Comparison of ENCODE assay signal across 18 cellular contexts in the genomic region with DNA sequence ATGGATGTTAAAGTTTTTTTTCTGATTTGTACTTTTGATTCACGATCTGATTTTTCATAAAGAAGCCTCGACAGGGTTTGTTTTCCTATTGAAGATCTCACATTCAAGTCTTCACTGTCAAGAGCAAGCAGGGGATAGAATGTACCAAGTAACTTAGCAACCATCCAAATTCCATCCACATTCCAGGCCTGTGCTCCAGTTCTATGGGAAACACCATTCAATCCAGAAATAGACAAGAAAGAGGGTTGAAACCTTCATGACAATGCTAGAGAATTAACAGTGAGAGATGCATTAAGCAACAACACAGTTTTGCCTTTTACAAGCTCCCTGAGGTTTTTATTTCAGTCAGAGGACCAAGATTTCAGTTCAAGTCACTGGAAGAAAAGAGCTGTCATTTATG.
A peak's percentile ranks its signal among the peaks of the same experiment; 100 is the strongest.
DNase-seq lines count a peak whose midpoint lies in the region; ATAC-seq, FAIRE-seq and TF ChIP-seq lines count a peak whose summit lies in the region.
"Had no signal": no experiment of that assay in that cellular context is flagged by ENCODE, and none has a peak within 500 bp of the region (broad histone marks: within the 10 kb centered on the region; RNA-seq: fewer than 3 reads in every experiment).

No MANE protein-coding gene starts in this region.

- no peak overlapping the region for H3K4me2 ChIP-seq in H1 (ENCODE audit: insufficient read depth in 1 of 2, low read depth in 2 of 2, low read length in 2 of 2)
- H3K4me2 ChIP-seq: BLaER1 had no signal

- no peaks in the 10 kb centered on the region for H3K79me2 ChIP-seq in H1 (ENCODE audit: control insufficient read depth in 1 of 2, insufficient read depth in 2 of 2, low read length in 2 of 2)

- H3K9me3 Mint-ChIP-seq in glutamatergic neuron (ENCODE audit: unreplicated experiment), result no peaks in the 10 kb centered on the region

- TF ChIP-seq CTCF in H1 (IDR thresholded peaks at IDR 0.05; ENCODE audit: control extremely low read depth in 1 of 3, insufficient read depth in 1 of 3, low read depth in 1 of 3, low read length in 3 of 3), result no peak
- TF ChIP-seq CTCF in retinal pigment epithelial cell (conservative IDR thresholded peaks at IDR 0.05; ENCODE audit: low read depth, low read length), result no peak
- TF ChIP-seq CTCF in glutamatergic neuron (IDR thresholded peaks at IDR 0.05; ENCODE audit: partially characterized antibody, unreplicated experiment), result no peak

- H4K8ac ChIP-seq in H1 (ENCODE audit: extremely low read depth, insufficient read depth, low read length), result no peak overlapping the region

- no peak overlapping the region for H4K5ac ChIP-seq in H1 (ENCODE audit: insufficient read length, low read depth, low read length)

- TF ChIP-seq EP300 in H1 (IDR thresholded peaks at IDR 0.05; ENCODE audit: borderline replicate concordance in 1 of 2, low read depth in 2 of 2, low read length in 2 of 2), result no peak

- peaks cover 0 to 13% (median 5%) of the 10 kb centered on the region in 4 experiments; a peak in 5 of 7 replicates for H3K4me1 ChIP-seq in H1 (replicated peaks in 1 of 4; ENCODE audit: control insufficient read depth in 3 of 4, insufficient read depth in 4 of 4, low read length in 3 of 4)
- H3K4me1 ChIP-seq in effector memory CD4-positive, alpha-beta T cell (ENCODE audit: control insufficient read depth, insufficient read depth, low read length, poor library complexity, severe bottlenecking), result no peaks in the 10 kb centered on the region
- H3K4me1 ChIP-seq: BLaER1, prostate gland, uterus had no signal

- no peak overlapping the region for H3K18ac ChIP-seq in H1 (ENCODE audit: extremely low read depth, low read length)

- no peaks in the 10 kb centered on the region for H4K20me1 ChIP-seq in H1 (replicated peaks in 1 of 2; ENCODE audit: control insufficient read depth in 1 of 2, insufficient read depth in 2 of 2, low read length in 2 of 2)
- H4K20me1 ChIP-seq: BLaER1 had no signal

- no peak overlapping the region for H3K27ac ChIP-seq in H1 (ENCODE audit: low read depth, low read length)
- no peak overlapping the region for H3K27ac ChIP-seq in effector memory CD4-positive, alpha-beta T cell (ENCODE audit: insufficient read depth, low read length, poor library complexity, severe bottlenecking)
- H3K27ac ChIP-seq: BLaER1, prostate gland, uterus had no signal

- no peak overlapping the region for H3K4ac ChIP-seq in H1 (replicated peaks; ENCODE audit: insufficient read length, low read depth, low read length)

- no peak overlapping the region for H3K9ac ChIP-seq in H1 (replicated peaks in 1 of 4; ENCODE audit: extremely low read depth in 1 of 4, low read depth in 3 of 4, low read length in 3 of 4)
- H3K9ac ChIP-seq: BLaER1 had no signal

- no peak overlapping the region for H3K23ac ChIP-seq in H1 (ENCODE audit: insufficient read length)

- H3K23me2 ChIP-seq in H1 (ENCODE audit: low read depth, low read length), result no peaks in the 10 kb centered on the region; the same call in 1 of the 2 replicates

- H3K4me3 Mint-ChIP-seq in glutamatergic neuron (ENCODE audit: unreplicated experiment), result no peak overlapping the region
- no peak overlapping the region for H3K4me3 Mint-ChIP-seq in T-helper 17 cell
- H3K4me3 Mint-ChIP-seq: mesothelial cell of epicardium had no signal

- POLR2A ChIA-PET in H1 (lab: Charles Lee; ENCODE audit: partially characterized antibody), result no interaction called here

- no peaks in the 10 kb centered on the region for H3K79me1 ChIP-seq in H1 (ENCODE audit: low read depth, low read length)

- H3K4me3 ChIP-seq in H1 (ENCODE audit: extremely low read depth in 1 of 4, insufficient read depth in 2 of 4, low read depth in 3 of 4, low read length in 4 of 4), result no peak overlapping the region
- H3K4me3 ChIP-seq in retinal pigment epithelial cell (ENCODE audit: low read length), result no peak overlapping the region
- H3K4me3 ChIP-seq in effector memory CD4-positive, alpha-beta T cell (ENCODE audit: insufficient read depth, low read depth, low read length, poor library complexity, severe bottlenecking), result no peak overlapping the region
- H3K4me3 ChIP-seq: BLaER1, prostate gland, uterus had no signal

- no peak overlapping the region for H2BK20ac ChIP-seq in H1 (ENCODE audit: low read length)

- H3K36me3 ChIP-seq in H1 (ENCODE audit: control insufficient read depth in 2 of 4, insufficient read depth in 4 of 4, low read length in 3 of 4), result no peaks in the 10 kb centered on the region
- no peaks in the 10 kb centered on the region for H3K36me3 ChIP-seq in effector memory CD4-positive, alpha-beta T cell (ENCODE audit: control insufficient read depth, insufficient read depth, low read length)
- H3K36me3 ChIP-seq: BLaER1, prostate gland, uterus had no signal

- no peaks in the 10 kb centered on the region for H3K27me3 Mint-ChIP-seq in glutamatergic neuron (ENCODE audit: unreplicated experiment)
- no peaks in the 10 kb centered on the region for H3K27me3 Mint-ChIP-seq in T-helper 17 cell

- no peak for TF ChIP-seq POLR2A in H1 (IDR thresholded peaks at IDR 0.05; ENCODE audit: control extremely low read depth in 1 of 2, low read depth in 2 of 2, low read length in 2 of 2)

- H3K27ac Mint-ChIP-seq in glutamatergic neuron (ENCODE audit: unreplicated experiment), result no peak overlapping the region
- H3K27ac Mint-ChIP-seq in T-helper 17 cell, result no peak overlapping the region
- H3K27ac Mint-ChIP-seq: mesothelial cell of epicardium had no signal

- H3K36me3 Mint-ChIP-seq in glutamatergic neuron (ENCODE audit: unreplicated experiment) (no peaks in the 10 kb centered on the region), T-helper 17 cell (ENCODE audit: low read depth) (no peaks in the 10 kb centered on the region)
- H3K36me3 Mint-ChIP-seq: mesothelial cell of epicardium had no signal

- no peak for ATAC-seq in T-helper 17 cell
- ATAC-seq in HG02798 (IDR thresholded peaks at IDR 0.05; ENCODE audit: poor library complexity, unreplicated experiment), result no peak

- DNase-seq in M059J (ENCODE audit: low read depth) (peak; percentile 2), H1 (ENCODE audit: low read depth in 1 of 2, low spot score in 2 of 2) (no peak), inferior parietal cortex (ENCODE audit: extremely low spot score) (peak; percentile 21), retinal pigment epithelial cell (ENCODE audit: low read depth) (peak; percentile 39), glutamatergic neuron (no peak), T-helper 17 cell (no peak)
- no peak for DNase-seq in effector memory CD4-positive, alpha-beta T cell
- DNase-seq: activated gamma-delta T cell; DMS53; NCI-H2107; stimulated activated CD4-positive, alpha-beta T cell treated with anti-CD3 and anti-CD28 coated beads, Interleukin-2, amount 100 ng/mL, for 48 hours; uterus had no signal

- no peak overlapping the region for H2BK120ac ChIP-seq in H1 (replicated peaks; ENCODE audit: low read depth, low read length)

- CTCF ChIA-PET in H1 (lab: Charles Lee; ENCODE audit: partially characterized antibody), result interaction anchor here (0.7 to 0.9 kb wide), 2 partner anchors 12 to 751 kb away, joined by 3 read pairs; no protein-coding TSS in a partner anchor

- no peak overlapping the region for H3K14ac ChIP-seq in H1 (ENCODE audit: insufficient read length)

- H2AK5ac ChIP-seq in H1 (ENCODE audit: low read depth, low read length), result no peak overlapping the region

- FAIRE-seq in H1 (lab: Jason Lieb, UNC), result peak; percentile 77
- FAIRE-seq: bronchial epithelial cell, endothelial cell of umbilical vein had no signal

- no peak overlapping the region for H2BK5ac ChIP-seq in H1 (ENCODE audit: low read depth, low read length)

- H2BK15ac ChIP-seq in H1 (ENCODE audit: low read length), result no peak overlapping the region

- H2AFZ ChIP-seq in H1 (ENCODE audit: low read length), result 0 out of 2 replicates have a peak overlapping the region, but pooled peaks have one; percentile 1

- H2BK12ac ChIP-seq in H1 (ENCODE audit: low read depth, low read length), result no peak overlapping the region

- H4K91ac ChIP-seq in H1 (replicated peaks; ENCODE audit: insufficient read length, low read length), result no peak overlapping the region

- 86% methylated on average over 2 of the region's 2 CpGs; no CpG with 5 or more reads in 1 of the 2 experiments for WGBS in H1 (ENCODE audit: extremely low coverage in 1 of 2, insufficient coverage in 1 of 2, insufficient read length in 1 of 2, insufficient replicate concordance in 2 of 2, low coverage in 1 of 2, low lambda C conversion rate in 2 of 2, missing lambda C conversion rate in 1 of 2), 2 experiments

- no peak for TF ChIP-seq RAD21 in H1 (IDR thresholded peaks at IDR 0.05 in 1 of 2, conservative IDR thresholded peaks at IDR 0.05 in 1 of 2; ENCODE audit: low read depth in 2 of 2, low read length in 2 of 2)

- no peak overlapping the region for H3K56ac ChIP-seq in H1 (replicated peaks; ENCODE audit: insufficient read length, low read depth, low read length)

- H3K4me1 Mint-ChIP-seq in glutamatergic neuron (ENCODE audit: low read depth, unreplicated experiment) (no peaks in the 10 kb centered on the region), T-helper 17 cell (no peaks in the 10 kb centered on the region)

- H3K27me3 ChIP-seq in H1 (replicated peaks in 1 of 4; ENCODE audit: control insufficient read depth in 3 of 4, extremely low read depth in 1 of 4, insufficient read depth in 3 of 4, low read length in 3 of 4), result no peaks in the 10 kb centered on the region
- no peaks in the 10 kb centered on the region for H3K27me3 ChIP-seq in effector memory CD4-positive, alpha-beta T cell (replicated peaks; ENCODE audit: control insufficient read depth, insufficient read depth, low read length, poor library complexity, severe bottlenecking)
- H3K27me3 ChIP-seq: BLaER1, uterus had no signal

- no peaks in the 10 kb centered on the region for H3K9me3 ChIP-seq in H1 (ENCODE audit: insufficient read depth in 2 of 2, low read depth in 1 of 2, low read length in 1 of 2)
- no peaks in the 10 kb centered on the region for H3K9me3 ChIP-seq in effector memory CD4-positive, alpha-beta T cell (ENCODE audit: control insufficient read depth, low read length)
- no peaks in the 10 kb centered on the region for H3K9me3 ChIP-seq in T-helper 17 cell (ENCODE audit: control insufficient read depth, low read length, poor library complexity, severe bottlenecking)
- H3K9me3 ChIP-seq: BLaER1, prostate gland, uterus had no signal

TF ChIP-seq in H1, 55 proteins besides CTCF, POLR2A, EP300 and RAD21:
- TF ChIP-seq POU5F1 (IDR thresholded peaks at IDR 0.05; ENCODE audit: low read depth, low read length), result no peak
- TF ChIP-seq TEAD4 (IDR thresholded peaks at IDR 0.05; ENCODE audit: low read depth, low read length), result peak; percentile 94

Comparison
In these comparisons a context has a peak if more than half of its experiments do, and no peak if none do; other contexts are left out.
1. DNase-seq: peak in M059J (single experiment), inferior parietal cortex (single experiment) and retinal pigment epithelial cell (single experiment); none in H1 (0 of 2), glutamatergic neuron (single experiment), effector memory CD4-positive, alpha-beta T cell (0 of 3) and T-helper 17 cell (0 of 3).